ENCODE assay signal across 8 cellular contexts in the genomic region with DNA sequence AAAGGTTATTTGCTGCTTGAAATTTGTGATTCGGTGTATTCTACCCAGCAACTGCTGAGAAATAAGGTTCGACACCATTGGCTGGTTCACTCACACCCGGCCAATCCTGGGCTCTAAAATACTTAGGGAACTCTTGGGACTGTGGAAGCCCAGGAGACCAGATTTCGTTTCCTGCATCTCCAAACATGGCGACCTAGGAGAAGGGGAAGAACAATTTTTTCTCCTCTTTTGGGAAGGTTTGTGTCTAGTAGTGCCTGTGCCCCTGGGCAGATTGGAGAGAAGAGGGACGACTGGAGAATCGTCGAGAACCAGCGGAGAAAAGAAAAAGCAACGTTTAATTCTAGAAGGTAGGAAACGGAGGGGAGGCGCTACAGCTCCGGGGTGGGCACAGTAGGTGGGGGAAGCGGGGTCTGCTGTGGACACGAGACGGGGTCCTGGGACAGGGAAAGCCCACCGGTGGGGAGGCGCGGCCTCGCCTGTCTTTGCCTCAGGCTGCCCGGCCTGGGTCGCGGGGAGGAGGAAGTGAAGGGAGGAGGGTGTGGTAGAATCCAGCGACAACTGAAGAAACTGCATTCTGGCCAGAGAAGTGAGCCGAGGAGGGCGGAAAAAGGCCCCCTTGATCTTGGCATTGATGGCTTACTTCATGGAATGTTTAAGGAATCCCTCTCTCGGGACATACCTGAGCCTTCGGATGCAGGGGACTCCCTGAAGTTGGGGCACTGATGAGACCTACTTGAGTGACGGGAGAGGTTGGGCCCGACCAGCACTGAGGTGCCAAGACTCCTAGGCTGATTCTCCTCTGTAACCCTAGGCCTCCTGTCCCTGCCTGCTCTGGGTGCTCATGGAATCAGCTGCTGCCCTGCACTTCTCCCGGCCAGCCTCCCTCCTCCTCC. TPM values are rescaled to one million over a fixed set of nuclear protein-coding genes. Genes with fewer than 3 reads are reported as not detected.
A peak's percentile ranks its signal among the peaks of the same experiment; 100 is the strongest.
DNase-seq lines count a peak whose midpoint lies in the region; ATAC-seq, FAIRE-seq and TF ChIP-seq lines count a peak whose summit lies in the region.

Gene BTN2A1 (plus strand): TSS at position 160 of the 893 bp plus-strand sequence. CDS start 682 bp downstream, at position 842.

- peak; percentile 93 for ATAC-seq in HG02763 (IDR thresholded peaks at IDR 0.05; ENCODE audit: unreplicated experiment)
- ATAC-seq in pancreas, result peak; percentile 99 to 100 (median 100)
- ATAC-seq in upper lobe of left lung (ENCODE audit: low FRiP score in 2 of 2), result peak; percentile 98 to 99

- TF ChIP-seq POLR2A in adrenal gland (IDR thresholded peaks at IDR 0.05) (peak in 1 of 2 donors; percentile 68), upper lobe of left lung (IDR thresholded peaks at IDR 0.05) (peak in 2 of 4 donors; percentile 38 to 60)

- intact Hi-C loops in adrenal gland (cut with DNase I) (no loop called here), cardiac septum (cut with DNase I) (no loop called here), pancreas (cut with DNase I) (no loop called here)

- no peak for TF ChIP-seq EP300 in upper lobe of left lung (IDR thresholded peaks at IDR 0.05)

- H3K4me3 ChIP-seq in GM12875 (ENCODE audit: low read depth, low read length) (peak within 1 kb of the TSS; percentile 77), adrenal gland (peak within 1 kb of the TSS; percentile 69 to 94 (median 77)), pancreas (peak within 1 kb of the TSS; percentile 12 to 80 (median 52)), upper lobe of left lung (peak within 1 kb of the TSS; percentile 63 to 78 (median 72))

- H3K36me3 ChIP-seq in adrenal gland (replicated peaks in 1 of 2), result peaks cover 0 to 21% of the 10 kb centered on the region in 2 donors
- H3K36me3 ChIP-seq in pancreas, result peaks cover 0 to 11% (median 11%) of the 10 kb centered on the region in 3 donors
- H3K36me3 ChIP-seq in upper lobe of left lung, result peaks cover 5 to 31% (median 23%) of the 10 kb centered on the region in 4 donors

- no peak for TF ChIP-seq CTCF in GM12875 (IDR thresholded peaks at IDR 0.05; ENCODE audit: borderline replicate concordance, insufficient read depth, low read depth, low read length)
- TF ChIP-seq CTCF in adrenal gland (IDR thresholded peaks at IDR 0.05), result no peak
- TF ChIP-seq CTCF in pancreas (IDR thresholded peaks at IDR 0.05), result no peak
- no peak for TF ChIP-seq CTCF in upper lobe of left lung (IDR thresholded peaks at IDR 0.05)

- H3K4me1 ChIP-seq in adrenal gland (replicated peaks in 1 of 2) (peaks cover 18 to 48% of the 10 kb centered on the region in 2 donors), pancreas (peaks cover 0 to 20% (median 4%) of the 10 kb centered on the region in 3 donors), upper lobe of left lung (peaks cover 38 to 49% (median 45%) of the 10 kb centered on the region in 4 donors)

- H3K27ac ChIP-seq in adrenal gland (peak within 1 kb of the TSS; percentile 66 to 90 (median 87)), pancreas (peak within 1 kb of the TSS; percentile 72 to 96 (median 79)), upper lobe of left lung (peak within 1 kb of the TSS; percentile 90 to 98 (median 94))

- DNase-seq in NCI-H128 (lab: John Stamatoyannopoulos, UW; ENCODE audit: unreplicated experiment), result peak; percentile 77
- peak; percentile 89 to 91 for DNase-seq in SW 1271 (lab: John Stamatoyannopoulos, UW)
- DNase-seq in adrenal gland, result peak; percentile 82 to 96 (median 88)
- peak; percentile 86 for DNase-seq in cardiac septum (ENCODE audit: low spot score)
- peak; percentile 63 to 86 (median 76) for DNase-seq in pancreas
- peak; percentile 87 to 89 for DNase-seq in upper lobe of left lung

- FAIRE-seq in pancreas (lab: Jason Lieb, UNC), result peak; percentile 91

- H3K9me3 ChIP-seq in adrenal gland (replicated peaks in 1 of 3), result no peaks in the 10 kb centered on the region
- no peaks in the 10 kb centered on the region for H3K9me3 ChIP-seq in pancreas
- no peaks in the 10 kb centered on the region for H3K9me3 ChIP-seq in upper lobe of left lung

- WGBS in adrenal gland, 4 donors, result 0 to 1% (median 1%) methylated on average over 22 to 31 of the region's 31 CpGs
- 0 to 1% methylated on average over 29 to 31 of the region's 31 CpGs for WGBS in pancreas, 2 donors
- 0 to 1% methylated on average over 28 to 31 of the region's 31 CpGs for WGBS in upper lobe of left lung, 2 donors

- H3K27me3 ChIP-seq in adrenal gland (no peaks in the 10 kb centered on the region), pancreas (no peaks in the 10 kb centered on the region), upper lobe of left lung (no peaks in the 10 kb centered on the region)

RNA-seq across cellular contexts. Expression of gene BTN2A1, which starts in this region (rescaled TPM):
- total RNA-seq in adrenal gland (10 to 100 TPM; 11.4 to 52.0 (median 22.5) TPM), cardiac septum (15.7 TPM), pancreas (10 to 100 TPM in 1 of 6 donors, 1 to 10 TPM in 5; 3.7 to 10.9 (median 6.5) TPM), upper lobe of left lung (10 to 100 TPM; 17.2 to 34.6 (median 21.2) TPM)
- polyA plus RNA-seq in adrenal gland (10 to 100 TPM; 18.4 to 38.5 (median 19.0) TPM), pancreas (10 to 100 TPM in 1 of 2 donors, 1 to 10 TPM in 1; 8.1 to 15.3 TPM)

Comparison
In these comparisons a context has a peak if more than half of its experiments do, and no peak if none do; other contexts are left out.
1. Peak in every context shown above with its lines: DNase-seq, ATAC-seq, H3K4me3 ChIP-seq and H3K27ac ChIP-seq.